Comparison of ENCODE assay signal across 23 cellular contexts in the genomic region with DNA sequence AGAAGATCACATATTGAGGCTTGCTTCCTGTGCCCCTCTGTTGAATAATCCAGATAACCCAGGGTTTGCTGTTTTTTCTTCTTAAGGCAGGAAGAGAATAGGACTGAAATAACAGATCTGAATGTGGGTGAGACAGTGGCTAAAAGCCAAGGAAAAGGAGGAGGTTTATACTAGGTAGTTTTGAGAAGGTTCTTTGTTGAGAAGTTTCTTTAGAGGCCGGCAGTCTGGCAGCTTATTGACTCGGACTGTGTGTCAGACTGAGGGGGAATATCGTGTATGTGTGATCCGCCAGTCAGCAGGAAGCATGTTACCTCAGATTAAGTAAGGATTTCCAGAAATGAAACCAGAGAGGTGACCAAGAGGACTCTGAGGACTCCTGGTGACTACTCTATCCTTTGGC.
DNase-seq lines count a peak whose midpoint lies in the region; ATAC-seq, FAIRE-seq and TF ChIP-seq lines count a peak whose summit lies in the region.
"Had no signal": no experiment of that assay in that cellular context is flagged by ENCODE, and none has a peak within 500 bp of the region (broad histone marks: within the 10 kb centered on the region; RNA-seq: fewer than 3 reads in every experiment).

No MANE protein-coding gene starts in this region.

- H4K8ac ChIP-seq in mesendoderm (ENCODE audit: low read depth, low read length) = no peak overlapping the region

- H3K27me3 Mint-ChIP-seq in T-cell = no peaks in the 10 kb centered on the region
- H3K27me3 Mint-ChIP-seq in natural killer cell (ENCODE audit: low read depth in 2 of 2) = no peaks in the 10 kb centered on the region
- H3K27me3 Mint-ChIP-seq: activated CD4-positive, alpha-beta T cell treated with anti-CD3 and anti-CD28 coated beads, Interleukin-2, amount 10 ng/mL, durations not matched to agents 7 days and 5 days; IgD-negative memory B cell; natural killer cell treated with Interleukin-12 subunit alpha and Interleukin-12 subunit beta and Interleukin-15 and Interleukin-18, amount 100 ng/mL, for 72 hours; progenitor cell of endocrine pancreas had no signal

- no peak overlapping the region for H2BK15ac ChIP-seq in mesendoderm (replicated peaks; ENCODE audit: low read depth)

- ATAC-seq in HG03108 (IDR thresholded peaks at IDR 0.05; ENCODE audit: unreplicated experiment) (no peak), T-cell (replicated peaks in 1 of 4) (no peak), natural killer cell (no peak)
- ATAC-seq: HCT116; natural killer cell treated with Interleukin-12 subunit alpha and Interleukin-12 subunit beta and Interleukin-15 and Interleukin-18, amount 100 ng/mL, for 72 hours had no signal

- intact Hi-C loops in natural killer cell (cut with micrococcal nuclease) = no loop called here

- H3K27me3 ChIP-seq in bronchial epithelial cell (ENCODE audit: control insufficient read depth, insufficient read depth, low read length) (no peaks in the 10 kb centered on the region), mesendoderm (ENCODE audit: insufficient read depth, low read length, poor library complexity) (no peaks in the 10 kb centered on the region)
- H3K27me3 ChIP-seq: SJCRH30, spleen had no signal

- CTCF ChIA-PET in T-cell (lab: Charles Lee) = no interaction called here

- H3K27ac ChIP-seq in mesendoderm (ENCODE audit: low read depth, low read length) = no peak overlapping the region
- H3K27ac ChIP-seq: coronary artery, SJCRH30, spleen, thoracic aorta had no signal

- H3K36me3 ChIP-seq in bronchial epithelial cell (ENCODE audit: control insufficient read depth, insufficient read depth, low read length) (no peaks in the 10 kb centered on the region), mesendoderm (ENCODE audit: control insufficient read depth, insufficient read depth, low read length) (no peaks in the 10 kb centered on the region)
- H3K36me3 ChIP-seq: SJCRH30, thoracic aorta had no signal

- peak overlapping the region; percentile 15 for H2BK5ac ChIP-seq in mesendoderm (ENCODE audit: low read length)

- POLR2A ChIA-PET in T-cell (lab: Charles Lee) = no interaction called here

- H3K4me3 Mint-ChIP-seq in T-cell (no peak overlapping the region), natural killer cell (no peak overlapping the region)
- H3K4me3 Mint-ChIP-seq: activated CD4-positive, alpha-beta T cell treated with anti-CD3 and anti-CD28 coated beads, Interleukin-2, amount 10 ng/mL, durations not matched to agents 7 days and 5 days; IgD-negative memory B cell; immature natural killer cell; natural killer cell treated with Interleukin-12 subunit alpha and Interleukin-12 subunit beta and Interleukin-15 and Interleukin-18, amount 100 ng/mL, for 72 hours had no signal

- H4K5ac ChIP-seq in mesendoderm (ENCODE audit: low read length) = no peak overlapping the region

- peak overlapping the region; percentile 60 for H3K18ac ChIP-seq in mesendoderm (ENCODE audit: low read length)

- TF ChIP-seq CTCF in bronchial epithelial cell (IDR thresholded peaks at IDR 0.05; ENCODE audit: insufficient read depth, low read length, severe bottlenecking) (no peak), natural killer cell (IDR thresholded peaks at IDR 0.05) (no peak)

- no peaks in the 10 kb centered on the region for H3K79me2 ChIP-seq in mesendoderm (ENCODE audit: control insufficient read depth, insufficient read depth, low read length)

- no peaks in the 10 kb centered on the region for H3K9me3 Mint-ChIP-seq in T-cell
- peaks cover 2 to 3% of the 10 kb centered on the region in 2 donors for H3K9me3 Mint-ChIP-seq in natural killer cell
- H3K9me3 Mint-ChIP-seq: activated CD4-positive, alpha-beta T cell treated with anti-CD3 and anti-CD28 coated beads, Interleukin-2, amount 10 ng/mL, durations not matched to agents 7 days and 5 days; IgD-negative memory B cell had no signal

- DNase-seq in GM12892 (ENCODE audit: insufficient read length) = no peak
- peak; percentile 22 for DNase-seq in OCI-M2 (lab: John Stamatoyannopoulos, UW; ENCODE audit: unreplicated experiment)
- DNase-seq in bronchial epithelial cell (ENCODE audit: low read depth) = peak; percentile 29
- DNase-seq in mesendoderm = no peak
- DNase-seq in T-cell = no peak
- DNase-seq in NCI-H1105 treated with DMSO at 0.1 percent for 48 hours (lab: John Stamatoyannopoulos, UW) = no peak
- no peak for DNase-seq in natural killer cell
- DNase-seq: activated CD4-positive, alpha-beta T cell treated with anti-CD3 and anti-CD28 coated beads, Interleukin-2, amount 10 ng/mL, durations not matched to agents 7 days and 5 days; AML-193; amygdala; glutamatergic neuron; immature natural killer cell; SJCRH30; spleen; T-helper 9 cell had no signal

- H3K27ac Mint-ChIP-seq in T-cell (no peak overlapping the region), natural killer cell (no peak overlapping the region)
- H3K27ac Mint-ChIP-seq: activated CD4-positive, alpha-beta T cell treated with anti-CD3 and anti-CD28 coated beads, Interleukin-2, amount 10 ng/mL, durations not matched to agents 7 days and 5 days; IgD-negative memory B cell; immature natural killer cell; natural killer cell treated with Interleukin-12 subunit alpha and Interleukin-12 subunit beta and Interleukin-15 and Interleukin-18, amount 100 ng/mL, for 72 hours; progenitor cell of endocrine pancreas had no signal

- TF ChIP-seq POLR2A in GM12892 (IDR thresholded peaks at IDR 0.05; ENCODE audit: low read depth, low read length) = no peak

- H3K79me1 ChIP-seq in mesendoderm (ENCODE audit: low read length) = no peaks in the 10 kb centered on the region

- no peak overlapping the region for H3K4me3 ChIP-seq in bronchial epithelial cell (ENCODE audit: low read depth, low read length)
- H3K4me3 ChIP-seq in mesendoderm (ENCODE audit: low read length) = no peak overlapping the region
- H3K4me3 ChIP-seq: coronary artery, SJCRH30, spleen, thoracic aorta had no signal

- H3K36me3 Mint-ChIP-seq in T-cell = no peaks in the 10 kb centered on the region
- H3K36me3 Mint-ChIP-seq in natural killer cell = no peaks in the 10 kb centered on the region
- H3K36me3 Mint-ChIP-seq: IgD-negative memory B cell; immature natural killer cell; natural killer cell treated with Interleukin-12 subunit alpha and Interleukin-12 subunit beta and Interleukin-15 and Interleukin-18, amount 100 ng/mL, for 72 hours had no signal

- no peak overlapping the region for H3K9ac ChIP-seq in mesendoderm (ENCODE audit: low read length)

- WGBS in mesendoderm (ENCODE audit: extremely low coverage, insufficient coverage, low lambda C conversion rate) = no CpG with 5 or more reads among the region's 4 CpGs

- H3K4me1 ChIP-seq in mesendoderm (ENCODE audit: control insufficient read depth, low read depth, low read length) = no peaks in the 10 kb centered on the region
- H3K4me1 ChIP-seq: SJCRH30, spleen had no signal

- no peak overlapping the region for H3K4ac ChIP-seq in mesendoderm (ENCODE audit: low read depth, low read length)

- H2AK5ac ChIP-seq in mesendoderm (ENCODE audit: low read length) = no peak overlapping the region

- H3K4me1 Mint-ChIP-seq in T-cell = no peaks in the 10 kb centered on the region
- H3K4me1 Mint-ChIP-seq in natural killer cell = no peaks in the 10 kb centered on the region
- H3K4me1 Mint-ChIP-seq: activated CD4-positive, alpha-beta T cell treated with anti-CD3 and anti-CD28 coated beads, Interleukin-2, amount 10 ng/mL, durations not matched to agents 7 days and 5 days; IgD-negative memory B cell; immature natural killer cell had no signal

- no peak overlapping the region for H3K23ac ChIP-seq in mesendoderm (ENCODE audit: low read length)

- no peak overlapping the region for H2BK120ac ChIP-seq in mesendoderm (ENCODE audit: low read depth, low read length)

- no peak overlapping the region for H3K56ac ChIP-seq in mesendoderm (ENCODE audit: low read length)

- peak; percentile 60 for FAIRE-seq in GM12892 (lab: Jason Lieb, UNC)
- no peak for FAIRE-seq in bronchial epithelial cell (lab: Jason Lieb, UNC)
- FAIRE-seq: G401.6 had no signal

- H3K4me2 ChIP-seq in mesendoderm (ENCODE audit: low read length) = no peak overlapping the region

Comparison
In these comparisons a context has a peak if more than half of its experiments do, and no peak if none do; other contexts are left out.
1. DNase-seq: peak in OCI-M2 (single experiment) and bronchial epithelial cell (single experiment); none in GM12892 (single experiment), mesendoderm (single experiment), T-cell (0 of 34), NCI-H1105 treated with DMSO at 0.1 percent for 48 hours (single experiment) and natural killer cell (single experiment).